Comparison of ENCODE assay signal across 27 cellular contexts in the genomic region with DNA sequence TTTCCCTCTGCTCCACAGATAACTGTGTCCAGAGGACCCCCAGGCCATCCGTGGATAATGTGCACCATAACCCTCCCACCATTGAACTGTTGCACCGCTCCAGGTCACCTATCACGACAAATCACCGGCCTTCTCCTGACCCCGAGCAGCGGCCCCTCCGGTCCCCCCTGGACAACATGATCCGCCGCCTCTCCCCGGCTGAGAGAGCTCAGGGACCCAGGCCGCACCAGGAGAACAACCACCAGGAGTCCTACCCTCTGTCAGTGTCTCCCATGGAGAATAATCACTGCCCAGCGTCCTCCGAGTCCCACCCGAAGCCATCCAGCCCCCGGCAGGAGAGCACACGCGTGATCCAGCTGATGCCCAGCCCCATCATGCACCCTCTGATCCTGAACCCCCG.
"Had no signal": no experiment of that assay in that cellular context is flagged by ENCODE, and none has a peak within 500 bp of the region (broad histone marks: within the 10 kb centered on the region; RNA-seq: fewer than 3 reads in every experiment).

No MANE protein-coding gene starts in this region.

- ATAC-seq: effector memory CD8-positive, alpha-beta T cell; esophagus mucosa; gastrocnemius medialis; left lobe of liver; mucosa of descending colon; natural killer cell treated with Interleukin-12 subunit alpha and Interleukin-12 subunit beta and Interleukin-15 and Interleukin-18, amount 100 ng/mL, for 72 hours; sciatic nerve had no signal

- DNase-seq: effector memory CD8-positive, alpha-beta T cell; foreskin fibroblast; gastrocnemius medialis; head of caudate nucleus; mesenchymal stem cell; mucosa of descending colon; naive B cell; nucleus accumbens; stimulated activated CD4-positive, alpha-beta T cell treated with anti-CD3 and anti-CD28 coated beads, Interleukin-12 subunit alpha, Interleukin-12 subunit beta, amount 100 ng/mL, for 4 hours; stimulated activated CD4-positive, alpha-beta T cell treated with anti-CD3 and anti-CD28 coated beads, Interleukin-1b, Interleukin-23, amount 100 ng/mL, for 48 hours; stimulated activated CD4-positive, alpha-beta T cell treated with anti-CD3 and anti-CD28 coated beads, Interleukin-4, amount 100 ng/mL, for 1 hour; stimulated activated CD8-positive, alpha-beta memory T cell treated with anti-CD3 and anti-CD28 coated beads, Interleukin-4, amount 100 ng/mL, for 48 hours; stimulated activated naive CD4-positive, alpha-beta T cell treated with Interleukin-2 at 50 U/mL for 16 hours; stomach; thyroid gland; trophoblast cell had no signal

- H3K27me3 ChIP-seq: gastrocnemius medialis, neural progenitor cell, right atrium auricular region, stomach, thyroid gland had no signal

- H3K36me3 ChIP-seq: neural progenitor cell, prostate gland had no signal

- H3K4me1 ChIP-seq: prostate gland, right atrium auricular region, thyroid gland had no signal

- H3K4me3 Mint-ChIP-seq: effector memory CD8-positive, alpha-beta T cell; mesothelial cell of epicardium; natural killer cell treated with Interleukin-12 subunit alpha and Interleukin-12 subunit beta and Interleukin-15 and Interleukin-18, amount 100 ng/mL, for 72 hours; neural progenitor cell had no signal

- H3K4me1 Mint-ChIP-seq: mesothelial cell of epicardium, naive B cell, neural progenitor cell had no signal

- H3K4me2 ChIP-seq: neural progenitor cell, smooth muscle cell had no signal

- H3K27me3 Mint-ChIP-seq: effector memory CD8-positive, alpha-beta T cell; naive B cell; natural killer cell treated with Interleukin-12 subunit alpha and Interleukin-12 subunit beta and Interleukin-15 and Interleukin-18, amount 100 ng/mL, for 72 hours had no signal

- H2AFZ ChIP-seq: neural progenitor cell had no signal

- H3K27ac Mint-ChIP-seq: effector memory CD8-positive, alpha-beta T cell; mesothelial cell of epicardium; naive B cell; natural killer cell treated with Interleukin-12 subunit alpha and Interleukin-12 subunit beta and Interleukin-15 and Interleukin-18, amount 100 ng/mL, for 72 hours; neural progenitor cell had no signal

- H3K9ac ChIP-seq: neural progenitor cell had no signal

- H3K27ac ChIP-seq: epithelial cell of prostate, gastrocnemius medialis, prostate gland, right atrium auricular region, stomach, thyroid gland had no signal

- H3K4me3 ChIP-seq: gastrocnemius medialis, lung, mucosa of descending colon, neural progenitor cell, prostate gland, right atrium auricular region, smooth muscle cell, stomach, thyroid gland had no signal

- H3K9me3 ChIP-seq: prostate gland, thyroid gland had no signal
